ENCODE assay signal across 14 cellular contexts in genomic region chr6:25318589-25318988, GRCh38.
"Had no signal": no experiment of that assay in that cellular context is flagged by ENCODE, and none has a peak within 500 bp of the region (broad histone marks: within the 10 kb centered on the region; RNA-seq: fewer than 3 reads in every experiment).

No MANE protein-coding gene starts in this region.

- H3K27me3 ChIP-seq: body of pancreas, colonic mucosa, left lung, thyroid gland had no signal

- H3K27ac ChIP-seq: body of pancreas, colonic mucosa, left lung, thyroid gland had no signal

- H3K9me3 ChIP-seq: body of pancreas, colonic mucosa, left lung, thyroid gland had no signal

- H3K4me1 ChIP-seq: body of pancreas, colonic mucosa, left lung had no signal

- H3K36me3 ChIP-seq: colonic mucosa, left lung, thyroid gland had no signal

- DNase-seq: activated CD4-positive, alpha-beta memory T cell treated with anti-CD3 and anti-CD28 coated beads, Interleukin-2, amount 10 ng/mL, durations not matched to agents 7 days and 5 days; activated CD4-positive, alpha-beta T cell treated with anti-CD3 and anti-CD28 coated beads for 36 hours; activated CD8-positive, alpha-beta memory T cell treated with anti-CD3 and anti-CD28 coated beads, Interleukin-2, amount 10 ng/mL, durations not matched to agents 7 days and 5 days; activated naive CD4-positive, alpha-beta T cell treated with Interleukin-2 at 50 U/mL for 16 hours; activated naive CD8-positive, alpha-beta T cell treated with anti-CD3 and anti-CD28 coated beads, Interleukin-2, amount 10 ng/mL, durations not matched to agents 7 days and 5 days; body of pancreas; colonic mucosa; foreskin melanocyte; kidney; left lung; stimulated activated CD4-positive, alpha-beta T cell treated with anti-CD3 and anti-CD28 coated beads, Interleukin-12 subunit alpha, Interleukin-12 subunit beta, amount 100 ng/mL, for 4 hours; stimulated activated CD4-positive, alpha-beta T cell treated with anti-CD3 and anti-CD28 coated beads, Interleukin-1b, Interleukin-23, amount 100 ng/mL, for 48 hours; stimulated activated naive CD4-positive, alpha-beta T cell treated with Interleukin-2 at 50 U/mL for 16 hours; thyroid gland had no signal

- H3K4me3 ChIP-seq: body of pancreas, colonic mucosa, left lung, thyroid gland had no signal
